In genomic region chr6:160853946-160854345, GRCh38 we compare ENCODE assay signal across 18 cellular contexts.
A peak's percentile ranks its signal among the peaks of the same experiment; 100 is the strongest.
DNase-seq lines count a peak whose midpoint lies in the region; ATAC-seq and TF ChIP-seq lines count a peak whose summit lies in the region.
"Had no signal": no experiment of that assay in that cellular context is flagged by ENCODE, and none has a peak within 500 bp of the region (broad histone marks: within the 10 kb centered on the region; RNA-seq: fewer than 3 reads in every experiment).

No MANE protein-coding gene starts in this region.

- H3K4me3 ChIP-seq in SK-N-SH (ENCODE audit: low read depth in 2 of 2, low read length in 1 of 2) (peak overlapping the region; percentile 20 to 46; a peak in 3 of 4 replicates), HEK293 (ENCODE audit: low read depth, low read length) (no peak overlapping the region), PC-9 (peak overlapping the region; percentile 14; the same call in 1 of the 2 replicates), esophagus muscularis mucosa (no peak overlapping the region)
- H3K4me3 ChIP-seq: A549, BLaER1 had no signal

- H3F3A ChIP-seq in SK-N-SH (replicated peaks; ENCODE audit: insufficient read depth) (no peaks in the 10 kb centered on the region), PC-9 (ENCODE audit: insufficient read depth, low read depth) (no peaks in the 10 kb centered on the region)

- H3K9me3 ChIP-seq in SK-N-SH (no peaks in the 10 kb centered on the region), HEK293 (ENCODE audit: control insufficient read depth, insufficient read depth, low read depth, low read length) (no peaks in the 10 kb centered on the region), PC-9 (ENCODE audit: insufficient read depth, low read depth) (no peaks in the 10 kb centered on the region), esophagus muscularis mucosa (no peaks in the 10 kb centered on the region)
- H3K9me3 ChIP-seq: A549, BE2C, BLaER1 had no signal

- TF ChIP-seq EP300 in SK-N-SH (IDR thresholded peaks at IDR 0.05; ENCODE audit: borderline replicate concordance in 1 of 2, low read depth in 1 of 2, low read length in 1 of 2) (no peak), esophagus muscularis mucosa (IDR thresholded peaks at IDR 0.05) (no peak)

- no peak for TF ChIP-seq POLR2A in esophagus muscularis mucosa (IDR thresholded peaks at IDR 0.05; ENCODE audit: low read depth)

- ATAC-seq in SK-N-SH treated with all-trans-retinoic acid at 6 μM for 48 hours (no peak), left lobe of liver (no peak)
- ATAC-seq: A549 had no signal

- no peak overlapping the region for H3K9ac ChIP-seq in SK-N-SH
- H3K9ac ChIP-seq: BLaER1 had no signal

- DNase-seq in SK-N-SH (no peak), PC-9 (no peak), esophagus muscularis mucosa (ENCODE audit: extremely low spot score) (peak; percentile 34), GM13977 (ENCODE audit: low spot score) (no peak), left lobe of liver (ENCODE audit: low spot score) (no peak)
- DNase-seq: BE2C; C1 segment of cervical spinal cord; CD4-positive, alpha-beta memory T cell; CD4-positive, CD25-positive, alpha-beta regulatory T cell; CD8-positive, alpha-beta memory T cell; COR-L47; DMS79 treated with DMSO at 0.1 percent for 48 hours; GF-D8 had no signal

- no peaks in the 10 kb centered on the region for H3K36me3 ChIP-seq in SK-N-SH (replicated peaks in 1 of 2; ENCODE audit: control insufficient read depth in 1 of 2, insufficient read depth in 2 of 2, low read length in 1 of 2)
- H3K36me3 ChIP-seq in HEK293 (ENCODE audit: control insufficient read depth in 2 of 2, insufficient read depth in 1 of 2, low read length in 2 of 2), result no peaks in the 10 kb centered on the region
- no peaks in the 10 kb centered on the region for H3K36me3 ChIP-seq in PC-9 (ENCODE audit: low read depth)
- no peaks in the 10 kb centered on the region for H3K36me3 ChIP-seq in esophagus muscularis mucosa
- H3K36me3 ChIP-seq: BE2C, BLaER1 had no signal

- no peak for TF ChIP-seq RAD21 in SK-N-SH (IDR thresholded peaks at IDR 0.05; ENCODE audit: low read length)

- H3K4me1 ChIP-seq in SK-N-SH (ENCODE audit: control insufficient read depth in 1 of 2, insufficient read depth in 2 of 2, low read depth in 1 of 2, low read length in 1 of 2) (no peaks in the 10 kb centered on the region), HEK293 (ENCODE audit: control insufficient read depth, insufficient read depth, low read length) (no peaks in the 10 kb centered on the region), PC-9 (replicated peaks; ENCODE audit: insufficient read depth) (no peaks in the 10 kb centered on the region), esophagus muscularis mucosa (no peaks in the 10 kb centered on the region)
- H3K4me1 ChIP-seq: A549, BE2C, BLaER1 had no signal

- TF ChIP-seq CTCF in SK-N-SH (IDR thresholded peaks at IDR 0.05), result no peak
- TF ChIP-seq CTCF in HEK293 (tag by site-specific recombination; IDR thresholded peaks at IDR 0.05), result no peak
- no peak for TF ChIP-seq CTCF in PC-9 (conservative IDR thresholded peaks at IDR 0.05)
- no peak for TF ChIP-seq CTCF in esophagus muscularis mucosa (IDR thresholded peaks at IDR 0.05)
- no peak for TF ChIP-seq CTCF in GM13977 (IDR thresholded peaks at IDR 0.05; ENCODE audit: extremely low read depth, insufficient read depth, missing control alignments)

- H3K27me3 ChIP-seq in SK-N-SH (ENCODE audit: insufficient read depth) (peaks cover 17% of the 10 kb centered on the region; the same call in 1 of the 2 replicates), PC-9 (ENCODE audit: insufficient read depth, low read depth) (peaks cover 27% of the 10 kb centered on the region), esophagus muscularis mucosa (no peaks in the 10 kb centered on the region)
- H3K27me3 ChIP-seq: BE2C, BLaER1 had no signal

- H3K79me2 ChIP-seq in SK-N-SH (ENCODE audit: insufficient read depth), result no peaks in the 10 kb centered on the region
- H3K79me2 ChIP-seq in PC-9 (ENCODE audit: low read depth), result no peaks in the 10 kb centered on the region

- H4K20me1 ChIP-seq in SK-N-SH (ENCODE audit: insufficient read depth) (no peaks in the 10 kb centered on the region), PC-9 (ENCODE audit: insufficient read depth) (no peaks in the 10 kb centered on the region)
- H4K20me1 ChIP-seq: BLaER1 had no signal

- in situ Hi-C loops in GM13977 (cut with MboI; ENCODE audit: low pct_unique_long_range_greater_than_20kb, low sequenced_read_pairs, unreplicated experiment), result no loop called here

- H3K27ac ChIP-seq in SK-N-SH (ENCODE audit: low read depth in 2 of 2, low read length in 1 of 2) (no peak overlapping the region), HEK293 (ENCODE audit: extremely low read depth, low read depth, low read length) (no peak overlapping the region), PC-9 (no peak overlapping the region), esophagus muscularis mucosa (replicated peaks in 1 of 4) (no peak overlapping the region)
- H3K27ac ChIP-seq: 22Rv1, A549, BLaER1 had no signal

- WGBS in SK-N-SH (ENCODE audit: low lambda C conversion rate), result 4% methylated on average over 7 of the region's 7 CpGs
- 87% methylated on average over 7 of the region's 7 CpGs for whole genome bisulfite sequencing in esophagus muscularis mucosa

- peak overlapping the region; percentile 62 for H3K4me2 ChIP-seq in SK-N-SH
- peak overlapping the region; percentile 46 for H3K4me2 ChIP-seq in PC-9
- H3K4me2 ChIP-seq: A549, BLaER1 had no signal

- POLR2A ChIA-PET in SK-N-SH (lab: Yijun Ruan, JAX) (no interaction called here), HEK293 (lab: Yijun Ruan, JAX) (no interaction called here), PC-9 (lab: Charles Lee; ENCODE audit: unreplicated experiment) (no interaction called here)

- intact Hi-C loops in PC-9 (cut with micrococcal nuclease; ENCODE audit: unreplicated experiment) (no loop called here), esophagus muscularis mucosa (cut with DNase I) (no loop called here)

- H3K9me2 ChIP-seq in SK-N-SH (no peaks in the 10 kb centered on the region), PC-9 (ENCODE audit: insufficient read depth) (no peaks in the 10 kb centered on the region)

- H2AFZ ChIP-seq in SK-N-SH (ENCODE audit: low read depth) (peak overlapping the region; percentile 62), PC-9 (no peak overlapping the region)

- no TSS peak for BruUV-seq in PC-9 (replicated peaks; lab: Mats Ljungman, UMichigan)

- CTCF ChIA-PET in SK-N-SH (lab: Yijun Ruan, JAX), result no interaction called here
- CTCF ChIA-PET in HEK293 (lab: Yijun Ruan, JAX), result no interaction called here
- CTCF ChIA-PET in PC-9 (lab: Charles Lee), result no interaction called here

TF ChIP-seq in SK-N-SH, 30 proteins besides CTCF, POLR2A, EP300 and RAD21 (continues in another document):
- TF ChIP-seq SMC3 (IDR thresholded peaks at IDR 0.05; ENCODE audit: low read depth, low read length) (no peak), ZBTB33 (IDR thresholded peaks at IDR 0.05; ENCODE audit: borderline replicate concordance, low read depth) (no peak)

TF ChIP-seq in SK-N-SH treated with all-trans-retinoic acid at 6 μM for 48 hours, 23 proteins besides CTCF, POLR2A, EP300 and RAD21 (continues in another document):
- TF ChIP-seq ZNF565 (CRISPR knock-in tag; conservative IDR thresholded peaks at IDR 0.05; ENCODE audit: low read depth) (no peak), ESRRG (CRISPR knock-in tag; IDR thresholded peaks at IDR 0.05) (no peak), ZC3H10 (CRISPR knock-in tag; IDR thresholded peaks at IDR 0.05) (no peak)
- TF ChIP-seq, protein P1, sequence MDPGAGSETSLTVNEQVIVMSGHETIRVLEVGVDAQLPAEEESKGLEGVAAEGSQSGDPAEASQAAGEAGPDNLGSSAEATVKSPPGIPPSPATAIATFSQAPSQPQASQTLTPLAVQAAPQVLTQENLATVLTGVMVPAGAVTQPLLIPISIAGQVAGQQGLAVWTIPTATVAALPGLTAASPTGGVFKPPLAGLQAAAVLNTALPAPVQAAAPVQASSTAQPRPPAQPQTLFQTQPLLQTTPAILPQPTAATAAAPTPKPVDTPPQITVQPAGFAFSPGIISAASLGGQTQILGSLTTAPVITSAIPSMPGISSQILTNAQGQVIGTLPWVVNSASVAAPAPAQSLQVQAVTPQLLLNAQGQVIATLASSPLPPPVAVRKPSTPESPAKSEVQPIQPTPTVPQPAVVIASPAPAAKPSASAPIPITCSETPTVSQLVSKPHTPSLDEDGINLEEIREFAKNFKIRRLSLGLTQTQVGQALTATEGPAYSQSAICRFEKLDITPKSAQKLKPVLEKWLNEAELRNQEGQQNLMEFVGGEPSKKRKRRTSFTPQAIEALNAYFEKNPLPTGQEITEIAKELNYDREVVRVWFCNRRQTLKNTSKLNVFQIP (CRISPR knock-in tag; IDR thresholded peaks at IDR 0.05; ENCODE audit: borderline replicate concordance, low read depth), result no peak

TF ChIP-seq in HEK293, 187 proteins besides CTCF, POLR2A, EP300 and RAD21:
- TF ChIP-seq ZBTB17 (tag by site-specific recombination; IDR thresholded peaks at IDR 0.05) (peak; percentile 81), ZBTB49 (tag by site-specific recombination; IDR thresholded peaks at IDR 0.05; ENCODE audit: low read depth) (no peak), PRDM1 (tag by site-specific recombination; IDR thresholded peaks at IDR 0.05) (0 out of 2 replicates have a peak, but pooled peaks have one; percentile 32)

Comparison
In these comparisons a context has a peak if more than half of its experiments do, and no peak if none do; other contexts are left out.
1. H3K4me3 ChIP-seq: peak in SK-N-SH (2 of 2) and PC-9 (single experiment); none in HEK293 (single experiment) and esophagus muscularis mucosa (0 of 4).